1 cellular context compared by ENCODE assay signal in the genomic region with DNA sequence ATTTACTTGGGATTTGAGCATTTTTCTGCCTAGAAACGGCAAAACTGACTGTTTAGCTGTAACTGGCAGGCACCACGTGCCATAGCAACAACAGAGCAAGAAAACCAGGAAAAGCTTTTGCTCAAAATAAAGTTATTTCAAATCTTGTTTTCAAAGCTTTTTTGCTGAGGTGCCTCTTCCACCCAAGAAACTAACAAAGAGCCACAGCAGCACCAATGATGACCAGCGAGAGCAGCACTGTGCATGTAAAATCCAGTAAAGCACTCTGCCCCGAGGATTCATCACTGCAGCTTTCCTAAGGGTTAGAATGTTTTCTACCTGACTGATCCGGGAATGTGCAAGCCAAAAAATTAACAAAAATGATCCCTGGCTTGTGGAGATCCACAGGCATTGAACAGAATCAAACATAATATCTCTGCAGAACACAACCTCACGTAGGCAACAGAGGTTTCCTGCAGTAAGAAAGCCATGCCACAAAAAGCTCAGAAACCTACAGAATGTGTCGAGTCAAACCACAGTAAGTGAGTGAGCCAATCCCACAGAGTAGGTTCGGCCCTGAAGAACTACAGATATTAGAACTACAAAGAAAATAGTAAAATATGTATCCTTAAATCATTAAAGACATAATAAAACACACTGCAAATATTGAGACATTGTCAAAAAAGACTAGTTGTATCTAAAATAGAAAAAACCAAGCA.
A peak's percentile ranks its signal among the peaks of the same experiment; 100 is the strongest.
TF ChIP-seq lines count a peak whose summit lies in the region.

No MANE protein-coding gene starts in this region.

TF ChIP-seq in HEK293, 187 proteins besides CTCF, POLR2A, EP300 and RAD21 (continued from another document):
- TF ChIP-seq ZSCAN18 (tag by site-specific recombination; IDR thresholded peaks at IDR 0.05) (no peak), ZNF335 (tag by site-specific recombination; conservative IDR thresholded peaks at IDR 0.05) (0 out of 2 replicates have a peak, but pooled peaks have one; percentile 27), ZBTB17 (tag by site-specific recombination; IDR thresholded peaks at IDR 0.05) (0 out of 2 replicates have a peak, but pooled peaks have one; percentile 18), TRIM28 (IDR thresholded peaks at IDR 0.05; ENCODE audit: borderline replicate concordance, low read length) (peak; percentile 86; the same call in 1 of the 2 replicates), ZBTB20 (tag by site-specific recombination; IDR thresholded peaks at IDR 0.05) (peak; percentile 65), KLF10 (tag by site-specific recombination; IDR thresholded peaks at IDR 0.05) (no peak), ZNF433 (tag by site-specific recombination; IDR thresholded peaks at IDR 0.05; ENCODE audit: low read depth) (no peak), SP3 (tag by site-specific recombination; IDR thresholded peaks at IDR 0.05) (no peak), ZNF600 (tag by site-specific recombination; IDR thresholded peaks at IDR 0.05) (peak; percentile 59; the same call in 1 of the 2 replicates), SCRT2 (tag by site-specific recombination; IDR thresholded peaks at IDR 0.05) (no peak), ZNF132 (tag by site-specific recombination; IDR thresholded peaks at IDR 0.05; ENCODE audit: borderline replicate concordance) (no peak), ZNF2 (tag by site-specific recombination; IDR thresholded peaks at IDR 0.05) (no peak), ZNF555 (tag by site-specific recombination; conservative IDR thresholded peaks at IDR 0.05) (no peak), ZNF16 (tag by site-specific recombination; IDR thresholded peaks at IDR 0.05; ENCODE audit: low read depth) (peak; percentile 90), ZNF114 (tag by site-specific recombination; IDR thresholded peaks at IDR 0.05) (no peak), PRDM1 (tag by site-specific recombination; IDR thresholded peaks at IDR 0.05) (no peak), PBX3 (CRISPR knock-in tag; IDR thresholded peaks at IDR 0.05) (no peak), ZBTB49 (tag by site-specific recombination; IDR thresholded peaks at IDR 0.05; ENCODE audit: low read depth) (no peak), OSR2 (tag by site-specific recombination; IDR thresholded peaks at IDR 0.05) (no peak), FEZF1 (tag by site-specific recombination; IDR thresholded peaks at IDR 0.05) (no peak)
- TF ChIP-seq, protein P1, sequence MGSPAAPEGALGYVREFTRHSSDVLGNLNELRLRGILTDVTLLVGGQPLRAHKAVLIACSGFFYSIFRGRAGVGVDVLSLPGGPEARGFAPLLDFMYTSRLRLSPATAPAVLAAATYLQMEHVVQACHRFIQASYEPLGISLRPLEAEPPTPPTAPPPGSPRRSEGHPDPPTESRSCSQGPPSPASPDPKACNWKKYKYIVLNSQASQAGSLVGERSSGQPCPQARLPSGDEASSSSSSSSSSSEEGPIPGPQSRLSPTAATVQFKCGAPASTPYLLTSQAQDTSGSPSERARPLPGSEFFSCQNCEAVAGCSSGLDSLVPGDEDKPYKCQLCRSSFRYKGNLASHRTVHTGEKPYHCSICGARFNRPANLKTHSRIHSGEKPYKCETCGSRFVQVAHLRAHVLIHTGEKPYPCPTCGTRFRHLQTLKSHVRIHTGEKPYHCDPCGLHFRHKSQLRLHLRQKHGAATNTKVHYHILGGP (tag by site-specific recombination; IDR thresholded peaks at IDR 0.05) = no peak
- TF ChIP-seq, protein P2, sequence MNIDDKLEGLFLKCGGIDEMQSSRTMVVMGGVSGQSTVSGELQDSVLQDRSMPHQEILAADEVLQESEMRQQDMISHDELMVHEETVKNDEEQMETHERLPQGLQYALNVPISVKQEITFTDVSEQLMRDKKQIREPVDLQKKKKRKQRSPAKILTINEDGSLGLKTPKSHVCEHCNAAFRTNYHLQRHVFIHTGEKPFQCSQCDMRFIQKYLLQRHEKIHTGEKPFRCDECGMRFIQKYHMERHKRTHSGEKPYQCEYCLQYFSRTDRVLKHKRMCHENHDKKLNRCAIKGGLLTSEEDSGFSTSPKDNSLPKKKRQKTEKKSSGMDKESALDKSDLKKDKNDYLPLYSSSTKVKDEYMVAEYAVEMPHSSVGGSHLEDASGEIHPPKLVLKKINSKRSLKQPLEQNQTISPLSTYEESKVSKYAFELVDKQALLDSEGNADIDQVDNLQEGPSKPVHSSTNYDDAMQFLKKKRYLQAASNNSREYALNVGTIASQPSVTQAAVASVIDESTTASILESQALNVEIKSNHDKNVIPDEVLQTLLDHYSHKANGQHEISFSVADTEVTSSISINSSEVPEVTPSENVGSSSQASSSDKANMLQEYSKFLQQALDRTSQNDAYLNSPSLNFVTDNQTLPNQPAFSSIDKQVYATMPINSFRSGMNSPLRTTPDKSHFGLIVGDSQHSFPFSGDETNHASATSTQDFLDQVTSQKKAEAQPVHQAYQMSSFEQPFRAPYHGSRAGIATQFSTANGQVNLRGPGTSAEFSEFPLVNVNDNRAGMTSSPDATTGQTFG (tag by site-specific recombination; IDR thresholded peaks at IDR 0.05; ENCODE audit: borderline replicate concordance) = no peak
- TF ChIP-seq, protein P3, sequence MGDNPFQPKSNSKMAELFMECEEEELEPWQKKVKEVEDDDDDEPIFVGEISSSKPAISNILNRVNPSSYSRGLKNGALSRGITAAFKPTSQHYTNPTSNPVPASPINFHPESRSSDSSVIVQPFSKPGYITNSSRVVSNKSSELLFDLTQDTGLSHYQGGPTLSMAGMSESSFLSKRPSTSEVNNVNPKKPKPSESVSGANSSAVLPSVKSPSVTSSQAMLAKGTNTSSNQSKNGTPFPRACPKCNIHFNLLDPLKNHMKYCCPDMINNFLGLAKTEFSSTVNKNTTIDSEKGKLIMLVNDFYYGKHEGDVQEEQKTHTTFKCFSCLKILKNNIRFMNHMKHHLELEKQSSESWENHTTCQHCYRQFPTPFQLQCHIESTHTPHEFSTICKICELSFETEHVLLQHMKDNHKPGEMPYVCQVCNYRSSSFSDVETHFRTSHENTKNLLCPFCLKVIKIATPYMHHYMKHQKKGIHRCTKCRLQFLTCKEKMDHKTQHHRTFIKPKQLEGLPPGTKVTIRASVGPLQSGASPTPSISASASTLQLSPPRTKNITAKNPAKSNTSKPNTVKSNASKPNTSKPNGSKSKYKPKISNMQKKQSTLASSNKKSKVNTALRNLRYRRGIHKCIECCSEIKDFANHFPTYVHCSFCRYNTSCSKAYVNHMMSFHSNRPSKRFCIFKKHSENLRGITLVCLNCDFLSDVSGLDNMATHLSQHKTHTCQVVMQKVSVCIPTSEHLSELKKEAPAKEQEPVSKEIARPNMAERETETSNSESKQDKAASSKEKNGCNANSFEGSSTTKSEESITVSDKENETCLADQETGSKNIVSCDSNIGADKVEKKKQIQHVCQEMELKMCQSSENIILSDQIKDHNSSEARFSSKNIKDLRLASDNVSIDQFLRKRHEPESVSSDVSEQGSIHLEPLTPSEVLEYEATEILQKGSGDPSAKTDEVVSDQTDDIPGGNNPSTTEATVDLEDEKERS (tag by site-specific recombination; IDR thresholded peaks at IDR 0.05) = no peak
